Comparison of ENCODE assay signal across 35 cellular contexts in genomic region chr17:8012045-8012580, GRCh38. TPM values are rescaled to one million over a fixed set of nuclear protein-coding genes. Genes with fewer than 3 reads are reported as not detected.
"Had no signal": no experiment of that assay in that cellular context is flagged by ENCODE, and none has a peak within 500 bp of the region (broad histone marks: within the 10 kb centered on the region; RNA-seq: fewer than 3 reads in every experiment).

No MANE protein-coding gene starts in this region.

- DNase-seq: activated B cell treated with CpG ODN at 0.5 μM for 24 hours; activated CD4-positive, alpha-beta memory T cell treated with anti-CD3 and anti-CD28 coated beads, Interleukin-2, amount 10 ng/mL, durations not matched to agents 7 days and 5 days; activated CD4-positive, alpha-beta T cell treated with anti-CD3 and anti-CD28 coated beads for 48 hours; activated CD4-positive, alpha-beta T cell treated with anti-CD3 and anti-CD28 coated beads, Interleukin-2, amount 10 ng/mL, durations not matched to agents 7 days and 5 days; activated CD4-positive, alpha-beta T cell treated with anti-CD3 and anti-CD28 coated beads, Interleukin-2, amount 50 U/mL, for 48 hours; activated CD4-positive, CD25-positive, alpha-beta regulatory T cell treated with anti-CD3 and anti-CD28 coated beads, Interleukin-2, amount 50 U/mL, for 72 hours; activated CD8-positive, alpha-beta memory T cell treated with anti-CD3 and anti-CD28 coated beads, Interleukin-2, amount 10 ng/mL, durations not matched to agents 7 days and 5 days; activated CD8-positive, alpha-beta memory T cell treated with anti-CD3 and anti-CD28 coated beads, Interleukin-2, amount 50 U/mL, for 48 hours; activated CD8-positive, alpha-beta T cell treated with anti-CD3 and anti-CD28 coated beads, Interleukin-2, amount 10 ng/mL, durations not matched to agents 7 days and 5 days; activated effector memory CD4-positive, alpha-beta T cell treated with Interleukin-2 at 50 U/mL for 16 hours; activated gamma-delta T cell; activated naive CD4-positive, alpha-beta T cell treated with anti-CD3 and anti-CD28 coated beads, Interleukin-2, amount 10 ng/mL, durations not matched to agents 7 days and 5 days; activated naive CD4-positive, alpha-beta T cell treated with Interleukin-2 at 50 U/mL for 16 hours; activated naive CD8-positive, alpha-beta T cell treated with anti-CD3 and anti-CD28 coated beads, Interleukin-2, amount 10 ng/mL, durations not matched to agents 7 days and 5 days; activated naive CD8-positive, alpha-beta T cell treated with anti-CD3 and anti-CD28 coated beads, Interleukin-2, amount 50 U/mL, for 24 hours; activated T-cell treated with anti-CD3 and anti-CD28 coated beads, Interleukin-2, amount 50 U/mL, for 24 hours; activated T-cell treated with anti-CD3 and anti-CD28 coated beads, Interleukin-2, amount 50 U/mL, for 48 hours; amygdala; anterior cingulate cortex; caudate nucleus; cerebellar nuclear complex; T-helper 1 cell; T-helper 2 cell; T-helper 9 cell had no signal

- H3K27ac ChIP-seq: ascending aorta, cardiac muscle cell, VCaP had no signal

- H3K9me3 ChIP-seq: ascending aorta had no signal

- H3K36me3 Mint-ChIP-seq: activated CD8-positive, alpha-beta memory T cell treated with anti-CD3 and anti-CD28 coated beads, Interleukin-2, amount 10 ng/mL, durations not matched to agents 7 days and 5 days; activated naive CD4-positive, alpha-beta T cell treated with anti-CD3 and anti-CD28 coated beads, Interleukin-2, amount 10 ng/mL, durations not matched to agents 7 days and 5 days; activated naive CD4-positive, alpha-beta T cell treated with anti-CD3 and anti-CD28 coated beads, Interleukin-2, amount 50 U/mL, for 24 hours; activated naive CD8-positive, alpha-beta T cell; activated naive CD8-positive, alpha-beta T cell treated with anti-CD3 and anti-CD28 coated beads, Interleukin-2, amount 10 ng/mL, durations not matched to agents 7 days and 5 days; brain had no signal

- ATAC-seq: activated CD8-positive, alpha-beta memory T cell treated with anti-CD3 and anti-CD28 coated beads, Interleukin-2, amount 10 ng/mL, durations not matched to agents 7 days and 5 days; activated CD8-positive, alpha-beta T cell treated with anti-CD3 and anti-CD28 coated beads, Interleukin-2, amount 10 ng/mL, durations not matched to agents 7 days and 5 days; activated naive CD8-positive, alpha-beta T cell treated with anti-CD3 and anti-CD28 coated beads, Interleukin-2, amount 50 U/mL, for 24 hours had no signal

- H3K4me3 ChIP-seq: ascending aorta, cardiac muscle cell had no signal

- H3K4me3 Mint-ChIP-seq: activated B cell treated with CpG ODN at 0.5 μM for 24 hours; activated CD4-positive, alpha-beta memory T cell treated with anti-CD3 and anti-CD28 coated beads, Interleukin-2, amount 10 ng/mL, durations not matched to agents 7 days and 5 days; activated CD4-positive, alpha-beta T cell treated with anti-CD3 and anti-CD28 coated beads, Interleukin-2, amount 10 ng/mL, durations not matched to agents 7 days and 5 days; activated CD8-positive, alpha-beta memory T cell treated with anti-CD3 and anti-CD28 coated beads, Interleukin-2, amount 10 ng/mL, durations not matched to agents 7 days and 5 days; activated CD8-positive, alpha-beta T cell treated with anti-CD3 and anti-CD28 coated beads, Interleukin-2, amount 10 ng/mL, durations not matched to agents 7 days and 5 days; activated naive CD4-positive, alpha-beta T cell treated with anti-CD3 and anti-CD28 coated beads, Interleukin-2, amount 10 ng/mL, durations not matched to agents 7 days and 5 days; activated naive CD4-positive, alpha-beta T cell treated with anti-CD3 and anti-CD28 coated beads, Interleukin-2, amount 50 U/mL, for 24 hours; activated naive CD8-positive, alpha-beta T cell; activated naive CD8-positive, alpha-beta T cell treated with anti-CD3 and anti-CD28 coated beads, Interleukin-2, amount 10 ng/mL, durations not matched to agents 7 days and 5 days; activated naive CD8-positive, alpha-beta T cell treated with anti-CD3 and anti-CD28 coated beads, Interleukin-2, amount 50 U/mL, for 24 hours; activated T-cell treated with anti-CD3 and anti-CD28 coated beads, Interleukin-2, amount 50 U/mL, for 24 hours; brain; central memory CD8-positive, alpha-beta T cell; T-helper 1 cell treated with Interleukin-12 subunit alpha and Interleukin-12 subunit beta and Interleukin-4 antibody, amounts not matched to agents 30 μg/mL and 1 μg/mL, for 36 hours; T-helper 2 cell treated with Interferon-gamma antibody and Interleukin-4, amounts not matched to agents 5 μg/mL and 100 μg/mL, for 36 hours had no signal

- H3K27me3 Mint-ChIP-seq: activated naive CD4-positive, alpha-beta T cell treated with anti-CD3 and anti-CD28 coated beads, Interleukin-2, amount 50 U/mL, for 24 hours; activated naive CD8-positive, alpha-beta T cell had no signal

- H3K27ac Mint-ChIP-seq: activated B cell treated with CpG ODN at 0.5 μM for 24 hours; activated CD4-positive, alpha-beta memory T cell treated with anti-CD3 and anti-CD28 coated beads, Interleukin-2, amount 10 ng/mL, durations not matched to agents 7 days and 5 days; activated CD4-positive, alpha-beta T cell treated with anti-CD3 and anti-CD28 coated beads, Interleukin-2, amount 10 ng/mL, durations not matched to agents 7 days and 5 days; activated CD8-positive, alpha-beta memory T cell treated with anti-CD3 and anti-CD28 coated beads, Interleukin-2, amount 10 ng/mL, durations not matched to agents 7 days and 5 days; activated CD8-positive, alpha-beta T cell treated with anti-CD3 and anti-CD28 coated beads, Interleukin-2, amount 10 ng/mL, durations not matched to agents 7 days and 5 days; activated naive CD4-positive, alpha-beta T cell treated with anti-CD3 and anti-CD28 coated beads, Interleukin-2, amount 10 ng/mL, durations not matched to agents 7 days and 5 days; activated naive CD4-positive, alpha-beta T cell treated with anti-CD3 and anti-CD28 coated beads, Interleukin-2, amount 50 U/mL, for 24 hours; activated naive CD8-positive, alpha-beta T cell; activated naive CD8-positive, alpha-beta T cell treated with anti-CD3 and anti-CD28 coated beads, Interleukin-2, amount 10 ng/mL, durations not matched to agents 7 days and 5 days; activated naive CD8-positive, alpha-beta T cell treated with anti-CD3 and anti-CD28 coated beads, Interleukin-2, amount 50 U/mL, for 24 hours; activated T-cell treated with anti-CD3 and anti-CD28 coated beads, Interleukin-2, amount 50 U/mL, for 24 hours; activated T-helper 2 cell treated with anti-CD3 and anti-CD28 coated beads, Interferon-gamma antibody, Interleukin-2, Interleukin-4, amounts not matched to agents 10 μg/mL and 5 μg/mL and 100 μg/mL, durations not matched to agents 14 hours and 24 hours and 36 hours; T-helper 1 cell treated with Interleukin-12 subunit alpha and Interleukin-12 subunit beta and Interleukin-4 antibody, amounts not matched to agents 30 μg/mL and 1 μg/mL, for 36 hours; T-helper 2 cell treated with Interferon-gamma antibody and Interleukin-4, amounts not matched to agents 5 μg/mL and 100 μg/mL, for 36 hours had no signal

- H3K9me3 Mint-ChIP-seq: activated B cell treated with CpG ODN at 0.5 μM for 24 hours; activated CD4-positive, alpha-beta memory T cell treated with anti-CD3 and anti-CD28 coated beads, Interleukin-2, amount 10 ng/mL, durations not matched to agents 7 days and 5 days; activated CD4-positive, alpha-beta T cell treated with anti-CD3 and anti-CD28 coated beads, Interleukin-2, amount 10 ng/mL, durations not matched to agents 7 days and 5 days; activated naive CD4-positive, alpha-beta T cell treated with anti-CD3 and anti-CD28 coated beads, Interleukin-2, amount 10 ng/mL, durations not matched to agents 7 days and 5 days; activated naive CD4-positive, alpha-beta T cell treated with anti-CD3 and anti-CD28 coated beads, Interleukin-2, amount 50 U/mL, for 24 hours; activated naive CD8-positive, alpha-beta T cell treated with anti-CD3 and anti-CD28 coated beads, Interleukin-2, amount 10 ng/mL, durations not matched to agents 7 days and 5 days; activated naive CD8-positive, alpha-beta T cell treated with anti-CD3 and anti-CD28 coated beads, Interleukin-2, amount 50 U/mL, for 24 hours; activated T-cell treated with anti-CD3 and anti-CD28 coated beads, Interleukin-2, amount 50 U/mL, for 24 hours; activated T-helper 2 cell treated with anti-CD3 and anti-CD28 coated beads, Interferon-gamma antibody, Interleukin-2, Interleukin-4, amounts not matched to agents 10 μg/mL and 5 μg/mL and 100 μg/mL, durations not matched to agents 14 hours and 24 hours and 36 hours; central memory CD8-positive, alpha-beta T cell; T-helper 1 cell treated with Interleukin-12 subunit alpha and Interleukin-12 subunit beta and Interleukin-4 antibody, amounts not matched to agents 30 μg/mL and 1 μg/mL, for 36 hours; T-helper 2 cell treated with Interferon-gamma antibody and Interleukin-4, amounts not matched to agents 5 μg/mL and 100 μg/mL, for 36 hours had no signal

- H3K36me3 ChIP-seq: ascending aorta, cardiac muscle cell had no signal

RNA-seq across cellular contexts. Expression of gene GUCY2D, which starts 9.7 kb away (rescaled TPM):
- total RNA-seq: activated B cell treated with CpG ODN at 0.5 μM for 24 hours; activated CD4-positive, alpha-beta memory T cell treated with anti-CD3 and anti-CD28 coated beads, Interleukin-2, amount 10 ng/mL, durations not matched to agents 7 days and 5 days; activated CD4-positive, alpha-beta T cell treated with anti-CD3 and anti-CD28 coated beads, Interleukin-2, amount 10 ng/mL, durations not matched to agents 7 days and 5 days; activated CD8-positive, alpha-beta memory T cell treated with anti-CD3 and anti-CD28 coated beads, Interleukin-2, amount 10 ng/mL, durations not matched to agents 7 days and 5 days; activated CD8-positive, alpha-beta T cell treated with anti-CD3 and anti-CD28 coated beads, Interleukin-2, amount 10 ng/mL, durations not matched to agents 7 days and 5 days; activated naive CD8-positive, alpha-beta T cell treated with anti-CD3 and anti-CD28 coated beads, Interleukin-2, amount 10 ng/mL, durations not matched to agents 7 days and 5 days; activated T-helper 2 cell treated with anti-CD3 and anti-CD28 coated beads, Interferon-gamma antibody, Interleukin-2, Interleukin-4, amounts not matched to agents 10 μg/mL and 5 μg/mL and 100 μg/mL, durations not matched to agents 14 hours and 24 hours and 36 hours; ascending aorta; bronchial epithelial cell had no signal

RNA-seq across cellular contexts. Expression of gene ALOX15B, which starts 26.7 kb away (rescaled TPM):
- total RNA-seq: activated B cell treated with CpG ODN at 0.5 μM for 24 hours; activated CD4-positive, alpha-beta memory T cell treated with anti-CD3 and anti-CD28 coated beads, Interleukin-2, amount 10 ng/mL, durations not matched to agents 7 days and 5 days; activated CD4-positive, alpha-beta T cell treated with anti-CD3 and anti-CD28 coated beads, Interleukin-2, amount 10 ng/mL, durations not matched to agents 7 days and 5 days; activated CD8-positive, alpha-beta memory T cell treated with anti-CD3 and anti-CD28 coated beads, Interleukin-2, amount 10 ng/mL, durations not matched to agents 7 days and 5 days; activated CD8-positive, alpha-beta T cell treated with anti-CD3 and anti-CD28 coated beads, Interleukin-2, amount 10 ng/mL, durations not matched to agents 7 days and 5 days; activated naive CD8-positive, alpha-beta T cell treated with anti-CD3 and anti-CD28 coated beads, Interleukin-2, amount 10 ng/mL, durations not matched to agents 7 days and 5 days; activated T-helper 2 cell treated with anti-CD3 and anti-CD28 coated beads, Interferon-gamma antibody, Interleukin-2, Interleukin-4, amounts not matched to agents 10 μg/mL and 5 μg/mL and 100 μg/mL, durations not matched to agents 14 hours and 24 hours and 36 hours had no signal
